Comparison of ENCODE assay signal across 8 cellular contexts in genomic region chr16:674968-675883, GRCh38. TPM values are rescaled to one million over a fixed set of nuclear protein-coding genes. Genes with fewer than 3 reads are reported as not detected.
DNase-seq lines count a peak whose midpoint lies in the region; ATAC-seq lines count a peak whose summit lies in the region.

TSS of gene RHBDL1 (plus strand) at chr16:675671. CDS start at chr16:675791, 120 bp downstream.

- ATAC-seq in GM21390 (IDR thresholded peaks at IDR 0.05; ENCODE audit: unreplicated experiment) (no peak), HG02938 (IDR thresholded peaks at IDR 0.05; ENCODE audit: unreplicated experiment) (no peak)

- peak within 1 kb of the TSS in 1 of 2 donors; percentile 45 for H3K27ac ChIP-seq in esophagus (ENCODE audit: low read depth in 2 of 2, low read length in 1 of 2)

- H3K27me3 ChIP-seq in NT2/D1 (ENCODE audit: insufficient read depth, insufficient read length), result peaks cover 11% of the 10 kb centered on the region
- no peaks in the 10 kb centered on the region for H3K27me3 ChIP-seq in esophagus (ENCODE audit: control insufficient read depth in 1 of 2, insufficient read depth in 2 of 2, low read length in 2 of 2)

- H3K4me1 ChIP-seq in NT2/D1 (ENCODE audit: insufficient read depth, insufficient read length) (peaks cover 25% of the 10 kb centered on the region), esophagus (ENCODE audit: control insufficient read depth in 2 of 2, insufficient read depth in 2 of 2, low read length in 1 of 2) (peaks cover 6 to 46% of the 10 kb centered on the region in 2 donors)

- H3K36me3 ChIP-seq in NT2/D1 (ENCODE audit: insufficient read depth, insufficient read length, low read length) (peaks cover 46% of the 10 kb centered on the region), esophagus (ENCODE audit: control insufficient read depth in 2 of 2, insufficient read depth in 2 of 2, low read length in 1 of 2) (peaks cover 18 to 39% of the 10 kb centered on the region in 2 donors)

- H3K9ac ChIP-seq in NT2/D1 (ENCODE audit: insufficient read length, low read depth), result peak within 1 kb of the TSS; percentile 74

- WGBS in esophagus, 2 donors, result 9 to 12% methylated on average over 38 to 73 of the region's 73 CpGs

- peak within 1 kb of the TSS; percentile 54 for H3K4me3 ChIP-seq in NT2/D1 (ENCODE audit: insufficient read length, low read depth)
- peak within 1 kb of the TSS; percentile 10 to 27 for H3K4me3 ChIP-seq in esophagus (ENCODE audit: low read depth in 1 of 2, low read length in 2 of 2)

- DNase-seq in DMS 273 treated with DMSO at 0.1 percent for 48 hours (lab: John Stamatoyannopoulos, UW) (peak; percentile 33), NT2/D1 (ENCODE audit: low read depth, low spot score) (no peak), occipital lobe (lab: John Stamatoyannopoulos, UW) (peak; percentile 50), dedifferentiated amniotic fluid mesenchymal stem cell (ENCODE audit: extremely low spot score) (no peak), A172 (ENCODE audit: low spot score) (no peak)

- H3K9me3 ChIP-seq in NT2/D1 (ENCODE audit: insufficient read depth, low read length) (no peaks in the 10 kb centered on the region), esophagus (ENCODE audit: control insufficient read depth in 2 of 2, insufficient read depth in 1 of 2, low read depth in 1 of 2, low read length in 1 of 2) (no peaks in the 10 kb centered on the region)

RNA-seq across cellular contexts. Expression of gene RHBDL1, which starts in this region (rescaled TPM):
- polyA plus RNA-seq in esophagus, result 1 to 10 TPM in 1 of 2 donors, under 1 TPM in 1; 0.49 to 1.7 TPM
- total RNA-seq in occipital lobe, result 1.4 TPM
- 2.2 and 2.8 TPM in 2 replicates for total RNA-seq in A172 (2014; rRNA removed; shearing (Covaris generic))

Comparison
In these comparisons a context has a peak if more than half of its experiments do, and no peak if none do; other contexts are left out.
1. DNase-seq: peak in DMS 273 treated with DMSO at 0.1 percent for 48 hours (single experiment) and occipital lobe (single experiment); none in NT2/D1 (single experiment), dedifferentiated amniotic fluid mesenchymal stem cell (single experiment) and A172 (single experiment).